In genomic region chr6:42522021-42522420, GRCh38 we compare ENCODE assay signal across 13 cellular contexts. TPM values are rescaled to one million over a fixed set of nuclear protein-coding genes. Genes with fewer than 3 reads are reported as not detected.
A peak's percentile ranks its signal among the peaks of the same experiment; 100 is the strongest.
DNase-seq lines count a peak whose midpoint lies in the region; TF ChIP-seq lines count a peak whose summit lies in the region.
"Had no signal": no experiment of that assay in that cellular context is flagged by ENCODE, and none has a peak within 500 bp of the region (broad histone marks: within the 10 kb centered on the region; RNA-seq: fewer than 3 reads in every experiment).

No MANE protein-coding gene starts in this region.

- in situ Hi-C loops in GM23248 (cut with MboI) (no loop called here), astrocyte of the cerebellum (cut with HindIII; ENCODE audit: low sequenced_read_pairs) (no loop called here)

- H3K9me2 ChIP-seq in GM23248 (ENCODE audit: insufficient read depth) = no peaks in the 10 kb centered on the region

- H3K27me3 ChIP-seq in GM23248 (replicated peaks; ENCODE audit: insufficient read depth) (no peaks in the 10 kb centered on the region), osteoblast (ENCODE audit: insufficient read depth, low read length) (no peaks in the 10 kb centered on the region)
- H3K27me3 ChIP-seq: SJSA1 had no signal

- no peak overlapping the region for H2AFZ ChIP-seq in GM23248
- no peak overlapping the region for H2AFZ ChIP-seq in osteoblast (ENCODE audit: low read length)

- peaks cover 25% of the 10 kb centered on the region for H3F3A ChIP-seq in GM23248 (ENCODE audit: insufficient read depth)

- TF ChIP-seq CTCF in astrocyte of the cerebellum (IDR thresholded peaks at IDR 0.05; ENCODE audit: low read depth, low read length, missing control alignments) (no peak), osteoblast (IDR thresholded peaks at IDR 0.05; ENCODE audit: extremely low read depth, low read depth, low read length) (no peak)

- no peaks in the 10 kb centered on the region for H3K36me3 ChIP-seq in GM23248 (ENCODE audit: low read depth)
- no peaks in the 10 kb centered on the region for H3K36me3 ChIP-seq in osteoblast (ENCODE audit: insufficient read depth, low read length)
- H3K36me3 ChIP-seq: SJSA1 had no signal

- H3K4me2 ChIP-seq in GM23248 (ENCODE audit: unreplicated experiment) (peak overlapping the region; percentile 14), osteoblast (ENCODE audit: insufficient read depth, low read length) (peak overlapping the region; percentile 52)

- H4K20me1 ChIP-seq in GM23248 (ENCODE audit: insufficient read depth) = no peaks in the 10 kb centered on the region
- no peaks in the 10 kb centered on the region for H4K20me1 ChIP-seq in osteoblast (ENCODE audit: insufficient read depth, low read length)

- no peak overlapping the region for H3K9ac ChIP-seq in GM23248

- H3K4me1 ChIP-seq in GM23248 (ENCODE audit: insufficient read depth) (peaks cover 21% of the 10 kb centered on the region), osteoblast (ENCODE audit: insufficient read depth, low read length) (peaks cover 33% of the 10 kb centered on the region)

- no peak overlapping the region for H3K27ac ChIP-seq in GM23248
- peak overlapping the region; percentile 74 for H3K27ac ChIP-seq in osteoblast (ENCODE audit: low read depth, low read length)
- H3K27ac ChIP-seq: C4-2B, SJSA1 had no signal

- no peaks in the 10 kb centered on the region for H3K79me2 ChIP-seq in GM23248 (ENCODE audit: insufficient read depth)
- H3K79me2 ChIP-seq in osteoblast (ENCODE audit: insufficient read depth, low read length) = no peaks in the 10 kb centered on the region

- 71 to 75% methylated on average over 2 of the region's 2 CpGs for WGBS in GM23248 (ENCODE audit: low coverage in 1 of 2, low lambda C conversion rate in 2 of 2, missing lambda C conversion rate in 2 of 2), 2 experiments

- H3K9me3 ChIP-seq in GM23248 (ENCODE audit: low read depth) (no peaks in the 10 kb centered on the region), osteoblast (ENCODE audit: low read depth, low read length) (no peaks in the 10 kb centered on the region)
- H3K9me3 ChIP-seq: SJSA1 had no signal

- DNase-seq in AG20443 (ENCODE audit: low spot score) (peak; percentile 30), GM23248 (peak; percentile 14), astrocyte of the cerebellum (ENCODE audit: low read depth) (peak; percentile 53), osteoblast (ENCODE audit: insufficient read length, low spot score, missing footprints) (no peak), dedifferentiated amniotic fluid mesenchymal stem cell (ENCODE audit: extremely low spot score) (no peak), hepatic stellate cell (ENCODE audit: low spot score) (no peak), GOT3 (lab: John Stamatoyannopoulos, UW) (no peak)
- DNase-seq: DMS153, NCI-H1436, NCI-H2081, NCI-H510A treated with DMSO at 0.1 percent for 48 hours had no signal

- H3K4me3 ChIP-seq in GM23248 (no peak overlapping the region), astrocyte of the cerebellum (ENCODE audit: low read depth, low read length) (no peak overlapping the region), osteoblast (ENCODE audit: insufficient read depth, low read length) (no peak overlapping the region)
- H3K4me3 ChIP-seq: SJSA1 had no signal

RNA-seq across cellular contexts. Expression of gene UBR2, which starts 41.8 kb away (rescaled TPM):
- 23.3 and 24.8 TPM in 2 replicates for total RNA-seq in GM23248 (2014; rRNA removed; shearing (Covaris generic))
- polyA plus RNA-seq in GM23248 (2016; fragmentation: Nextera tagmentation; extraction: Ambion mirVana) = 8.0 and 8.5 TPM in 2 replicates
- 31.5 and 32.1 TPM in 2 replicates for total RNA-seq in osteoblast

Comparison
In these comparisons a context has a peak if more than half of its experiments do, and no peak if none do; other contexts are left out.
1. DNase-seq: peak in AG20443 (single experiment), GM23248 (single experiment) and astrocyte of the cerebellum (single experiment); none in osteoblast (single experiment), dedifferentiated amniotic fluid mesenchymal stem cell (single experiment), hepatic stellate cell (single experiment) and GOT3 (single experiment).